In genomic region chr7:148715027-148715426, GRCh38 we compare ENCODE assay signal across 1 cellular context.
TF ChIP-seq lines count a peak whose summit lies in the region.

No MANE protein-coding gene starts in this region.

TF ChIP-seq in GM12878, 131 proteins besides CTCF, POLR2A, EP300 and RAD21:
- TF ChIP-seq STAT1 (conservative IDR thresholded peaks at IDR 0.05) (no peak), HDAC2 (IDR thresholded peaks at IDR 0.05) (no peak), ZNF217 (IDR thresholded peaks at IDR 0.05) (no peak), KLF5 (IDR thresholded peaks at IDR 0.05; ENCODE audit: partially characterized antibody) (no peak), TBL1XR1 (IDR thresholded peaks at IDR 0.05; ENCODE audit: low read depth, low read length) (no peak), SUZ12 (IDR thresholded peaks at IDR 0.05; ENCODE audit: unreplicated experiment) (no peak), SMAD5 (IDR thresholded peaks at IDR 0.05; ENCODE audit: low read depth) (no peak), ZBTB4 (CRISPR knock-in tag; IDR thresholded peaks at IDR 0.05) (no peak), JUNB (IDR thresholded peaks at IDR 0.05) (no peak), POLR2AphosphoS5 (IDR thresholded peaks at IDR 0.05; ENCODE audit: low read length) (no peak), NBN (IDR thresholded peaks at IDR 0.05) (no peak), ETV6 (conservative IDR thresholded peaks at IDR 0.05 in 1 of 2, IDR thresholded peaks at IDR 0.05 in 1 of 2; ENCODE audit: borderline replicate concordance in 1 of 2, low read depth in 1 of 2) (no peak), SIX5 (IDR thresholded peaks at IDR 0.05; ENCODE audit: low read depth, low read length, severe bottlenecking) (no peak), HDGF (IDR thresholded peaks at IDR 0.05) (no peak), CBX3 (IDR thresholded peaks at IDR 0.05; ENCODE audit: borderline replicate concordance, low read depth) (no peak), CBX5 (IDR thresholded peaks at IDR 0.05; ENCODE audit: low read depth) (no peak), HSF1 (IDR thresholded peaks at IDR 0.05; ENCODE audit: low read depth, low read length) (no peak), IRF4 (IDR thresholded peaks at IDR 0.05; ENCODE audit: low read depth, low read length) (no peak)
